ENCODE assay signal across 1 cellular context in genomic region chr2:172929644-172930043, GRCh38.
TF ChIP-seq lines count a peak whose summit lies in the region.

No MANE protein-coding gene starts in this region.

TF ChIP-seq in GM23338, 12 proteins besides CTCF, POLR2A, EP300 and RAD21 (continued from another document):
- no peak for TF ChIP-seq ZNF462 (CRISPR knock-in tag; IDR thresholded peaks at IDR 0.05)
- no peak for TF ChIP-seq ZNF114 (CRISPR knock-in tag; IDR thresholded peaks at IDR 0.05)
- TF ChIP-seq STAT1 (IDR thresholded peaks at IDR 0.05; ENCODE audit: unreplicated experiment) = no peak
- no peak for TF ChIP-seq POLR2AphosphoS5 (IDR thresholded peaks at IDR 0.05; ENCODE audit: low read depth)
- no peak for TF ChIP-seq EZH2 (IDR thresholded peaks at IDR 0.05; ENCODE audit: low read depth, unreplicated experiment)
- no peak for TF ChIP-seq ETS1 (IDR thresholded peaks at IDR 0.05)
- TF ChIP-seq JUNB (IDR thresholded peaks at IDR 0.05; ENCODE audit: unreplicated experiment) = no peak
TF ChIP-seq in GM23338: peak in this region for 0.
